In genomic region chr4:143404555-143404954, GRCh38 we compare ENCODE assay signal across 10 cellular contexts.
DNase-seq lines count a peak whose midpoint lies in the region; ATAC-seq and TF ChIP-seq lines count a peak whose summit lies in the region.
"Had no signal": no experiment of that assay in that cellular context is flagged by ENCODE, and none has a peak within 500 bp of the region (broad histone marks: within the 10 kb centered on the region; RNA-seq: fewer than 3 reads in every experiment).

No MANE protein-coding gene starts in this region.

- peak overlapping the region; percentile 56 for H3K4me3 ChIP-seq in Loucy (ENCODE audit: low read length, poor library complexity, severe bottlenecking)
- H3K4me3 ChIP-seq in tibial nerve = no peak overlapping the region
- H3K4me3 ChIP-seq: thoracic aorta had no signal

- H3K9me3 ChIP-seq in Loucy (ENCODE audit: insufficient read depth, low read depth, low read length) (no peaks in the 10 kb centered on the region), tibial nerve (no peaks in the 10 kb centered on the region)
- H3K9me3 ChIP-seq: thoracic aorta had no signal

- H3K79me2 ChIP-seq in Loucy (ENCODE audit: insufficient read depth, low read length) = peaks cover 42% of the 10 kb centered on the region

- WGBS in tibial nerve, 2 donors = 75 to 85% methylated on average over 3 of the region's 3 CpGs

- peak; percentile 22 for ATAC-seq in activated naive CD8-positive, alpha-beta T cell treated with anti-CD3 and anti-CD28 coated beads, Interleukin-2, amount 50 U/mL, for 24 hours
- ATAC-seq in HG02852 (IDR thresholded peaks at IDR 0.05; ENCODE audit: unreplicated experiment) = peak; percentile 96

- no peaks in the 10 kb centered on the region for H3K36me3 ChIP-seq in Loucy (ENCODE audit: insufficient read depth, low read length)
- no peaks in the 10 kb centered on the region for H3K36me3 ChIP-seq in tibial nerve
- H3K36me3 ChIP-seq: thoracic aorta had no signal

- peak overlapping the region; percentile 73 for H3K4me2 ChIP-seq in Loucy (ENCODE audit: low read depth, low read length, poor library complexity, severe bottlenecking)

- H3K27me3 ChIP-seq in Loucy (ENCODE audit: insufficient read depth, low read length, poor library complexity, severe bottlenecking) (no peaks in the 10 kb centered on the region), tibial nerve (no peaks in the 10 kb centered on the region)

- no peaks in the 10 kb centered on the region for H3K9me3 Mint-ChIP-seq in activated naive CD8-positive, alpha-beta T cell treated with anti-CD3 and anti-CD28 coated beads, Interleukin-2, amount 50 U/mL, for 24 hours
- no peaks in the 10 kb centered on the region for H3K9me3 Mint-ChIP-seq in activated naive CD8-positive, alpha-beta T cell treated with anti-CD3 and anti-CD28 coated beads for 36 hours

- TF ChIP-seq CTCF in Loucy (conservative IDR thresholded peaks at IDR 0.05; ENCODE audit: low read length) = no peak
- TF ChIP-seq CTCF in tibial nerve (IDR thresholded peaks at IDR 0.05) = no peak

- H3K27me3 Mint-ChIP-seq in activated naive CD8-positive, alpha-beta T cell treated with anti-CD3 and anti-CD28 coated beads, Interleukin-2, amount 50 U/mL, for 24 hours = peaks cover 2% of the 10 kb centered on the region
- H3K27me3 Mint-ChIP-seq in activated naive CD8-positive, alpha-beta T cell treated with anti-CD3 and anti-CD28 coated beads for 36 hours = peaks cover 4% of the 10 kb centered on the region

- no peak for TF ChIP-seq POLR2A in tibial nerve (IDR thresholded peaks at IDR 0.05)

- H3K27ac ChIP-seq in tibial nerve = peak overlapping the region; percentile 34 to 94 (median 90)
- H3K27ac ChIP-seq: 22Rv1 had no signal

- peak overlapping the region; percentile 6 for H3K9ac ChIP-seq in Loucy (ENCODE audit: low read depth, low read length, poor library complexity, severe bottlenecking)

- no peaks in the 10 kb centered on the region for H3K9me2 ChIP-seq in Loucy (replicated peaks; ENCODE audit: low read depth, low read length)

- no peak overlapping the region for H3K4me3 Mint-ChIP-seq in activated naive CD8-positive, alpha-beta T cell treated with anti-CD3 and anti-CD28 coated beads, Interleukin-2, amount 50 U/mL, for 24 hours
- H3K4me3 Mint-ChIP-seq in activated naive CD8-positive, alpha-beta T cell treated with anti-CD3 and anti-CD28 coated beads for 36 hours = no peak overlapping the region

- no peaks in the 10 kb centered on the region for H3F3A ChIP-seq in Loucy (ENCODE audit: low read depth)

- no peak overlapping the region for H2AFZ ChIP-seq in Loucy (ENCODE audit: low read length)

- no peak for DNase-seq in activated naive CD8-positive, alpha-beta T cell treated with anti-CD3 and anti-CD28 coated beads, Interleukin-2, amount 50 U/mL, for 24 hours
- no peak for DNase-seq in activated naive CD8-positive, alpha-beta T cell treated with anti-CD3 and anti-CD28 coated beads for 36 hours
- no peak for DNase-seq in tibial nerve (ENCODE audit: low spot score in 2 of 2)
- DNase-seq in RKO (ENCODE audit: low spot score) = no peak
- DNase-seq in DMS 273 treated with DMSO at 0.1 percent for 48 hours (lab: John Stamatoyannopoulos, UW) = no peak
- no peak for DNase-seq in HK-2 (ENCODE audit: unreplicated experiment)

- H3K4me1 ChIP-seq in Loucy (ENCODE audit: insufficient read depth, low read length, poor library complexity, severe bottlenecking) (peaks cover 33% of the 10 kb centered on the region), tibial nerve (peaks cover 11 to 94% (median 63%) of the 10 kb centered on the region in 4 donors)

- no peaks in the 10 kb centered on the region for H4K20me1 ChIP-seq in Loucy (ENCODE audit: insufficient read depth, low read length, poor library complexity, severe bottlenecking)

- H3K27ac Mint-ChIP-seq in activated naive CD8-positive, alpha-beta T cell treated with anti-CD3 and anti-CD28 coated beads, Interleukin-2, amount 50 U/mL, for 24 hours = no peak overlapping the region
- no peak overlapping the region for H3K27ac Mint-ChIP-seq in activated naive CD8-positive, alpha-beta T cell treated with anti-CD3 and anti-CD28 coated beads for 36 hours

- peaks cover 42% of the 10 kb centered on the region for H3K4me1 Mint-ChIP-seq in activated naive CD8-positive, alpha-beta T cell treated with anti-CD3 and anti-CD28 coated beads, Interleukin-2, amount 50 U/mL, for 24 hours
- peaks cover 20% of the 10 kb centered on the region for H3K4me1 Mint-ChIP-seq in activated naive CD8-positive, alpha-beta T cell treated with anti-CD3 and anti-CD28 coated beads for 36 hours

- TF ChIP-seq EP300 in tibial nerve (IDR thresholded peaks at IDR 0.05) = no peak

- no peaks in the 10 kb centered on the region for H3K36me3 Mint-ChIP-seq in activated naive CD8-positive, alpha-beta T cell treated with anti-CD3 and anti-CD28 coated beads, Interleukin-2, amount 50 U/mL, for 24 hours (ENCODE audit: low read depth)
- no peaks in the 10 kb centered on the region for H3K36me3 Mint-ChIP-seq in activated naive CD8-positive, alpha-beta T cell treated with anti-CD3 and anti-CD28 coated beads for 36 hours
